21 cellular contexts compared by ENCODE assay signal in genomic region chr6:121940728-121941127, GRCh38.
"Had no signal": no experiment of that assay in that cellular context is flagged by ENCODE, and none has a peak within 500 bp of the region (broad histone marks: within the 10 kb centered on the region; RNA-seq: fewer than 3 reads in every experiment).

No MANE protein-coding gene starts in this region.

- H3K4me1 Mint-ChIP-seq: naive thymus-derived CD4-positive, alpha-beta T cell; nephron progenitor cell; stimulated activated memory B cell treated with anti-CD40 and anti-IgM and Interleukin-4, amounts not matched to agents 10 μg/mL and 1 μg/mL and 100 μg/mL, for 72 hours had no signal

- H3K27ac ChIP-seq: gastroesophageal sphincter, psoas muscle, right lobe of liver, spleen, tibial artery, upper lobe of left lung, uterus had no signal

- H3K4me1 ChIP-seq: gastroesophageal sphincter, psoas muscle, right lobe of liver, spleen, upper lobe of left lung, uterus had no signal

- H3K27me3 ChIP-seq: gastroesophageal sphincter, right lobe of liver, spleen, tibial artery, upper lobe of left lung, uterus had no signal

- H3K36me3 ChIP-seq: gastroesophageal sphincter, right lobe of liver, spleen, tibial artery, upper lobe of left lung, uterus had no signal

- H3K27ac Mint-ChIP-seq: effector memory CD8-positive, alpha-beta T cell; naive thymus-derived CD4-positive, alpha-beta T cell; nephron progenitor cell; stimulated activated memory B cell treated with anti-CD40 and anti-IgM and Interleukin-4, amounts not matched to agents 10 μg/mL and 1 μg/mL and 100 μg/mL, for 72 hours; stimulated activated naive CD8-positive, alpha-beta T cell treated with anti-CD3 and anti-CD28 coated beads, Interleukin-15, Interleukin-2, amounts not matched to agents 100 ng/mL and 50 ng/mL, for 24 hours had no signal

- H3K4me3 Mint-ChIP-seq: effector memory CD8-positive, alpha-beta T cell; naive thymus-derived CD4-positive, alpha-beta T cell; nephron progenitor cell; stimulated activated memory B cell treated with anti-CD40 and anti-IgM and Interleukin-4, amounts not matched to agents 10 μg/mL and 1 μg/mL and 100 μg/mL, for 72 hours; stimulated activated naive CD8-positive, alpha-beta T cell treated with anti-CD3 and anti-CD28 coated beads, Interleukin-15, Interleukin-2, amounts not matched to agents 100 ng/mL and 50 ng/mL, for 24 hours had no signal

- H3K9me3 ChIP-seq: gastroesophageal sphincter, psoas muscle, right lobe of liver, tibial artery, upper lobe of left lung, uterus had no signal

- H3K4me3 ChIP-seq: gastroesophageal sphincter, lung, psoas muscle, right lobe of liver, spleen, tibial artery, upper lobe of left lung, uterus had no signal

- H3K36me3 Mint-ChIP-seq: stimulated activated memory B cell treated with anti-CD40 and anti-IgM and Interleukin-4, amounts not matched to agents 10 μg/mL and 1 μg/mL and 100 μg/mL, for 72 hours had no signal

- H3K9me3 Mint-ChIP-seq: effector memory CD8-positive, alpha-beta T cell had no signal

- DNase-seq: effector memory CD8-positive, alpha-beta T cell; erythroblast; glutamatergic neuron; left colon; left ventricle myocardium superior; naive thymus-derived CD4-positive, alpha-beta T cell; nephron progenitor cell; psoas muscle; retina; right lobe of liver; spleen; stimulated activated CD4-positive, alpha-beta T cell treated with anti-CD3 and anti-CD28 coated beads, Interleukin-15, amount 100 ng/mL, for 24 hours; stimulated activated CD4-positive, alpha-beta T cell treated with anti-CD3 and anti-CD28 coated beads, Interleukin-1b, Interleukin-23, amount 100 ng/mL, for 48 hours; stimulated activated CD4-positive, alpha-beta T cell treated with anti-CD3 and anti-CD28 coated beads, Interleukin-4, amount 100 ng/mL, for 24 hours; tibial artery; upper lobe of left lung; uterus had no signal

- H3K27me3 Mint-ChIP-seq: effector memory CD8-positive, alpha-beta T cell; naive thymus-derived CD4-positive, alpha-beta T cell; stimulated activated memory B cell treated with anti-CD40 and anti-IgM and Interleukin-4, amounts not matched to agents 10 μg/mL and 1 μg/mL and 100 μg/mL, for 72 hours; stimulated activated naive CD8-positive, alpha-beta T cell treated with anti-CD3 and anti-CD28 coated beads, Interleukin-15, Interleukin-2, amounts not matched to agents 100 ng/mL and 50 ng/mL, for 24 hours had no signal
